23 cellular contexts compared by ENCODE assay signal in the genomic region with DNA sequence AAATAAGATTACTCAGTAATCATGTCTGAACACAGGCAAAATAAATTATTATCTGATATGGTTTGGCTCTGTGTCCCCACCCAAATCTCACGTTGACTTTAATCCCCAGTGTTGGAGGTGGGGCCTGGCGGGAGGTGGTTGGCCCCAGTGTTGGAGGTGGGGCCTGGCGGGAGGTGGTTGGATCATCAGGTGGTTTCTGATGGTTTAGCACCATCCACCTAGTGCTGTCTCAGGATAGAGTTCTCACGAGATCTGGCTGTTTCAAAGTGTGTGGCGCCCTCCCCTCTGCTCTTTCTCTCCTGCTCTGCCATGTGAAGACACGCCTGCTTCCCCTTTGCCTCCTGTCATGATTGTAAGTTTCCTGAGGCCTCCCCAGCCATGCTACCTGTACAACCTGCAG. TPM values are rescaled to one million over a fixed set of nuclear protein-coding genes. Genes with fewer than 3 reads are reported as not detected.
"Had no signal": no experiment of that assay in that cellular context is flagged by ENCODE, and none has a peak within 500 bp of the region (broad histone marks: within the 10 kb centered on the region; RNA-seq: fewer than 3 reads in every experiment).

No MANE protein-coding gene starts in this region.

- H3K36me3 Mint-ChIP-seq: neural progenitor cell; stimulated activated naive B cell treated with anti-CD40 and anti-IgM and Interleukin-4, amounts not matched to agents 10 μg/mL and 1 μg/mL and 100 μg/mL, for 72 hours had no signal

- H3K4me3 ChIP-seq: esophagus squamous epithelium, gastroesophageal sphincter, neural progenitor cell, ovary, testis, tibial nerve had no signal

- H3K9ac ChIP-seq: neural progenitor cell had no signal

- H3K27me3 ChIP-seq: neural progenitor cell, ovary, testis, tibial nerve had no signal

- H2AFZ ChIP-seq: neural progenitor cell had no signal

- H3K36me3 ChIP-seq: esophagus squamous epithelium, gastroesophageal sphincter, neural progenitor cell, ovary, tibial nerve had no signal

- DNase-seq: effector memory CD4-positive, alpha-beta T cell; esophagus squamous epithelium; foreskin fibroblast; glutamatergic neuron; left colon; left ventricle myocardium superior; mesendoderm; naive thymus-derived CD4-positive, alpha-beta T cell; nucleus accumbens; ovary; right cardiac atrium; stimulated activated CD4-positive, alpha-beta T cell treated with anti-CD3 and anti-CD28 coated beads, Interleukin-15, amount 100 ng/mL, for 24 hours; stimulated activated CD4-positive, alpha-beta T cell treated with anti-CD3 and anti-CD28 coated beads, Interleukin-1b, Interleukin-23, amount 100 ng/mL, for 48 hours; stimulated activated CD4-positive, alpha-beta T cell treated with anti-CD3 and anti-CD28 coated beads, Interleukin-4, amount 100 ng/mL, for 24 hours; stimulated activated naive B cell treated with anti-CD40 and anti-IgM and Interleukin-4, amounts not matched to agents 10 μg/mL and 1 μg/mL and 100 μg/mL, for 72 hours; stimulated activated naive CD8-positive, alpha-beta T cell treated with anti-CD3 and anti-CD28 coated beads, Interleukin-15, amount 100 ng/mL, for 72 hours; testis had no signal

- ATAC-seq: gastroesophageal sphincter; left colon; left ventricle myocardium superior; naive thymus-derived CD4-positive, alpha-beta T cell; right cardiac atrium; stimulated activated naive B cell treated with anti-CD40 and anti-IgM and Interleukin-4, amounts not matched to agents 10 μg/mL and 1 μg/mL and 100 μg/mL, for 72 hours; stimulated activated naive CD8-positive, alpha-beta T cell treated with anti-CD3 and anti-CD28 coated beads, Interleukin-15, amount 100 ng/mL, for 72 hours had no signal

- H3K4me3 Mint-ChIP-seq: naive thymus-derived CD4-positive, alpha-beta T cell; neural progenitor cell; stimulated activated naive B cell treated with anti-CD40 and anti-IgM and Interleukin-4, amounts not matched to agents 10 μg/mL and 1 μg/mL and 100 μg/mL, for 72 hours; stimulated activated naive CD8-positive, alpha-beta T cell treated with anti-CD3 and anti-CD28 coated beads, Interleukin-15, amount 100 ng/mL, for 72 hours had no signal

- H3K4me1 Mint-ChIP-seq: stimulated activated naive B cell treated with anti-CD40 and anti-IgM and Interleukin-4, amounts not matched to agents 10 μg/mL and 1 μg/mL and 100 μg/mL, for 72 hours; stimulated activated naive CD8-positive, alpha-beta T cell treated with anti-CD3 and anti-CD28 coated beads, Interleukin-15, amount 100 ng/mL, for 72 hours had no signal

- H3K27ac Mint-ChIP-seq: neural progenitor cell; stimulated activated naive B cell treated with anti-CD40 and anti-IgM and Interleukin-4, amounts not matched to agents 10 μg/mL and 1 μg/mL and 100 μg/mL, for 72 hours; stimulated activated naive CD8-positive, alpha-beta T cell treated with anti-CD3 and anti-CD28 coated beads, Interleukin-15, amount 100 ng/mL, for 72 hours had no signal

- H3K9me3 ChIP-seq: esophagus squamous epithelium, gastroesophageal sphincter, ovary, testis, tibial nerve had no signal

- H3K4me1 ChIP-seq: esophagus squamous epithelium, gastroesophageal sphincter, neural progenitor cell, testis, tibial nerve had no signal

- H3K27ac ChIP-seq: esophagus squamous epithelium, gastroesophageal sphincter, neural progenitor cell, ovary, testis, tibial nerve had no signal

- H3K27me3 Mint-ChIP-seq: stimulated activated naive CD8-positive, alpha-beta T cell treated with anti-CD3 and anti-CD28 coated beads, Interleukin-15, amount 100 ng/mL, for 72 hours had no signal

- H3K4me2 ChIP-seq: neural progenitor cell had no signal

RNA-seq across cellular contexts. Expression of a gene that starts 18.1 kb away (rescaled TPM):
- total RNA-seq: left ventricle myocardium superior, mononuclear cell, posterior vena cava, right cardiac atrium, subcutaneous adipose tissue had no signal
- polyA plus RNA-seq: right cardiac atrium had no signal
